9 cellular contexts compared by ENCODE assay signal in genomic region chr11:59102259-59102765, GRCh38. TPM values are rescaled to one million over a fixed set of nuclear protein-coding genes. Genes with fewer than 3 reads are reported as not detected.
DNase-seq lines count a peak whose midpoint lies in the region; ATAC-seq lines count a peak whose summit lies in the region.
"Had no signal": no experiment of that assay in that cellular context is flagged by ENCODE, and none has a peak within 500 bp of the region (broad histone marks: within the 10 kb centered on the region; RNA-seq: fewer than 3 reads in every experiment).

No MANE protein-coding gene starts in this region.

- peak; percentile 62 for DNase-seq in DMS79 treated with DMSO at 0.1 percent for 48 hours (lab: John Stamatoyannopoulos, UW)
- peak; percentile 53 for DNase-seq in LHCN-M2 (ENCODE audit: low read depth)
- DNase-seq in activated CD8-positive, alpha-beta memory T cell treated with anti-CD3 and anti-CD28 coated beads for 24 hours: peak; percentile 73
- DNase-seq in epidermal melanocyte (ENCODE audit: insufficient read length, low spot score): peak; percentile 17
- peak; percentile 49 for DNase-seq in myocyte (ENCODE audit: low read depth)
- DNase-seq in NCI-H446 (lab: John Stamatoyannopoulos, UW): no peak

- no peak overlapping the region for H3K27ac ChIP-seq in subcutaneous abdominal adipose tissue (ENCODE audit: low read depth, low read length)

- peak; percentile 75 for ATAC-seq in GM21528 (IDR thresholded peaks at IDR 0.05; ENCODE audit: low FRiP score, unreplicated experiment)

- H3K9ac ChIP-seq in subcutaneous abdominal adipose tissue (ENCODE audit: low read length in 5 of 5): no peak overlapping the region

- H3K36me3 ChIP-seq in subcutaneous abdominal adipose tissue (ENCODE audit: control insufficient read depth in 5 of 5, insufficient read depth in 5 of 5, low read length in 5 of 5): no peaks in the 10 kb centered on the region

- H3K27me3 ChIP-seq in subcutaneous abdominal adipose tissue (ENCODE audit: control insufficient read depth in 5 of 5, insufficient read depth in 4 of 5, low read length in 5 of 5): peaks cover 0 to 11% (median 2%) of the 10 kb centered on the region in 5 donors

- peak overlapping the region; percentile 14 to 62 (median 43) for H3K4me3 ChIP-seq in subcutaneous abdominal adipose tissue (ENCODE audit: low read depth in 1 of 5, low read length in 5 of 5)

- H3K9me3 ChIP-seq in subcutaneous abdominal adipose tissue (ENCODE audit: control insufficient read depth in 5 of 5, low read length in 5 of 5): no peaks in the 10 kb centered on the region

- peaks cover 2 to 22% (median 20%) of the 10 kb centered on the region in 5 donors for H3K4me1 ChIP-seq in subcutaneous abdominal adipose tissue (ENCODE audit: control insufficient read depth in 5 of 5, insufficient read depth in 5 of 5, low read length in 5 of 5)

RNA-seq across cellular contexts. Expression of gene FAM111B, which starts 4.7 kb away (rescaled TPM):
- total RNA-seq in LHCN-M2 (2014; rRNA removed) (37.0 and 38.9 TPM in 2 replicates), myocyte (0.05 and 1.7 TPM in 2 replicates)
- 4.9 TPM for polyA plus RNA-seq in LHCN-M2 (2012)
- 0.03 TPM for polyA plus RNA-seq in myocyte (2012)

RNA-seq across cellular contexts. Expression of gene GLYATL1B, which starts 16.2 kb away (rescaled TPM):
- not detected in 2 replicates for total RNA-seq in LHCN-M2 (2014; rRNA removed)
- not detected for polyA plus RNA-seq in LHCN-M2 (2012)
- total RNA-seq in myocyte: not detected in 2 replicates
- polyA plus RNA-seq in myocyte (2012): not detected
- total RNA-seq: activated CD8-positive, alpha-beta memory T cell treated with anti-CD3 and anti-CD28 coated beads for 36 hours had no signal

RNA-seq across cellular contexts. Expression of gene FAM111A, which starts 40.3 kb away (rescaled TPM):
- total RNA-seq in LHCN-M2 (2014; rRNA removed) (80.3 and 80.8 TPM in 2 replicates), myocyte (12.6 and 13.3 TPM in 2 replicates)
- polyA plus RNA-seq in LHCN-M2 (2012): 12.4 TPM
- polyA plus RNA-seq in myocyte (2012): 10.1 TPM

Comparison
In these comparisons a context has a peak if more than half of its experiments do, and no peak if none do; other contexts are left out.
1. DNase-seq: peak in DMS79 treated with DMSO at 0.1 percent for 48 hours (single experiment), LHCN-M2 (single experiment), activated CD8-positive, alpha-beta memory T cell treated with anti-CD3 and anti-CD28 coated beads for 24 hours (single experiment), epidermal melanocyte (single experiment) and myocyte (single experiment); none in NCI-H446 (0 of 2).
2. RNA of gene FAM111B, which starts 4.7 kb away (total RNA-seq): 37.0 to 38.9 TPM in LHCN-M2; 0.05 to 1.7 TPM in myocyte; every median in the first group is over 10 times any median in the second.